8 cellular contexts compared by ENCODE assay signal in genomic region chr19:51366050-51366998, GRCh38. TPM values are rescaled to one million over a fixed set of nuclear protein-coding genes. Genes with fewer than 3 reads are reported as not detected.
DNase-seq lines count a peak whose midpoint lies in the region; ATAC-seq and TF ChIP-seq lines count a peak whose summit lies in the region.

ETFB (minus strand) TSS chr19:51366388; CDS start chr19:51366326, 62 bp downstream.

- H3K4me3 ChIP-seq in GM12865 (ENCODE audit: low read depth, low read length) (peak within 1 kb of the TSS; percentile 93), spleen (peak within 1 kb of the TSS; percentile 51 to 95 (median 78))

- H3K4me1 ChIP-seq in spleen, result peaks cover 4 to 84% (median 46%) of the 10 kb centered on the region in 6 donors

- peak; percentile 98 for DNase-seq in GM12865 (ENCODE audit: low read depth)
- DNase-seq in NCI-H2227 treated with DMSO at 0.1 percent for 48 hours (lab: John Stamatoyannopoulos, UW), result peak; percentile 88
- peak; percentile 87 for DNase-seq in central memory CD4-positive, alpha-beta T cell
- peak; percentile 98 for DNase-seq in iris pigment epithelial cell (ENCODE audit: low read depth)
- DNase-seq in spleen, result peak; percentile 97
- no peak for DNase-seq in cortex of kidney (lab: John Stamatoyannopoulos, UW)

- 0 to 1% (median 0%) methylated on average over 44 to 64 of the region's 64 CpGs for WGBS in spleen, 5 donors

- TF ChIP-seq CTCF in GM12865 (IDR thresholded peaks at IDR 0.05; ENCODE audit: insufficient read depth, low read depth, low read length, missing control alignments) (no peak), spleen (IDR thresholded peaks at IDR 0.05 in 8 of 11, conservative IDR thresholded peaks at IDR 0.05 in 3 of 11) (peak in 2 of 11 experiments; percentile 12 to 25)

- peak; percentile 49 for ATAC-seq in HG02870 (IDR thresholded peaks at IDR 0.05; ENCODE audit: unreplicated experiment)
- peak; percentile 61 to 64 for ATAC-seq in activated CD4-positive, CD25-positive, alpha-beta regulatory T cell treated with anti-CD3 and anti-CD28 coated beads, Interleukin-2, amount 50 U/mL, for 24 hours

- peak in 2 of 3 donors; percentile 48 to 65 for TF ChIP-seq POLR2A in spleen (IDR thresholded peaks at IDR 0.05)

- peak within 1 kb of the TSS; percentile 75 to 97 (median 93) for H3K27ac ChIP-seq in spleen

- H3K36me3 ChIP-seq in spleen, result no peaks in the 10 kb centered on the region

- intact Hi-C loops in spleen (cut with DNase I; ENCODE audit: low total_unique reads), result no loop called here

- H3K9me3 ChIP-seq in spleen, result no peaks in the 10 kb centered on the region

- H3K27me3 ChIP-seq in spleen (replicated peaks in 1 of 7), result no peaks in the 10 kb centered on the region

RNA-seq across cellular contexts. Expression of gene ETFB, which starts in this region (rescaled TPM):
- 10 to 100 TPM; 41.4 to 78.0 (median 54.1) TPM for total RNA-seq in spleen
- 100 to 1,000 TPM in 1 of 3 donors, 10 to 100 TPM in 2; 81.6 to 133 (median 93.5) TPM for polyA plus RNA-seq in spleen
